16 cellular contexts compared by ENCODE assay signal in genomic region chr2:1584691-1585485, GRCh38.
DNase-seq lines count a peak whose midpoint lies in the region; ATAC-seq and TF ChIP-seq lines count a peak whose summit lies in the region.
"Had no signal": no experiment of that assay in that cellular context is flagged by ENCODE, and none has a peak within 500 bp of the region (broad histone marks: within the 10 kb centered on the region; RNA-seq: fewer than 3 reads in every experiment).

No MANE protein-coding gene starts in this region.

- H3K4me1 ChIP-seq in suprapubic skin = no peaks in the 10 kb centered on the region
- H3K4me1 ChIP-seq: prostate gland had no signal

- no peak overlapping the region for H3K4me3 Mint-ChIP-seq in stimulated activated effector memory CD8-positive, alpha-beta T cell treated with anti-CD3 and anti-CD28 coated beads, Interleukin-12 subunit alpha, Interleukin-12 subunit beta, amount 100 ng/mL, for 72 hours
- H3K4me3 Mint-ChIP-seq: activated naive CD8-positive, alpha-beta T cell treated with anti-CD3 and anti-CD28 coated beads for 36 hours; CD4-positive, alpha-beta T cell; T-helper 1 cell treated with Interleukin-12 subunit alpha and Interleukin-12 subunit beta and Interleukin-4 antibody, amounts not matched to agents 30 μg/mL and 1 μg/mL, for 36 hours had no signal

- H3K9me3 Mint-ChIP-seq in stimulated activated effector memory CD8-positive, alpha-beta T cell treated with anti-CD3 and anti-CD28 coated beads, Interleukin-12 subunit alpha, Interleukin-12 subunit beta, amount 100 ng/mL, for 72 hours = peaks cover 2% of the 10 kb centered on the region
- H3K9me3 Mint-ChIP-seq: activated naive CD8-positive, alpha-beta T cell treated with anti-CD3 and anti-CD28 coated beads for 36 hours; CD4-positive, alpha-beta T cell; T-helper 1 cell treated with Interleukin-12 subunit alpha and Interleukin-12 subunit beta and Interleukin-4 antibody, amounts not matched to agents 30 μg/mL and 1 μg/mL, for 36 hours had no signal

- H3K4me1 Mint-ChIP-seq in stimulated activated effector memory CD8-positive, alpha-beta T cell treated with anti-CD3 and anti-CD28 coated beads, Interleukin-12 subunit alpha, Interleukin-12 subunit beta, amount 100 ng/mL, for 72 hours = no peaks in the 10 kb centered on the region
- H3K4me1 Mint-ChIP-seq: activated naive CD8-positive, alpha-beta T cell treated with anti-CD3 and anti-CD28 coated beads for 36 hours had no signal

- WGBS in suprapubic skin = 90% methylated on average over 18 of the region's 18 CpGs

- DNase-seq in EL = peak; percentile 37
- peak; percentile 65 for DNase-seq in M059J (ENCODE audit: low read depth)
- no peak for DNase-seq in astrocyte of the spinal cord (ENCODE audit: low read depth, low spot score)
- peak; percentile 73 for DNase-seq in mesenteric fat pad (ENCODE audit: low spot score)
- no peak for DNase-seq in stimulated activated effector memory CD8-positive, alpha-beta T cell treated with anti-CD3 and anti-CD28 coated beads, Interleukin-12 subunit alpha, Interleukin-12 subunit beta, amount 100 ng/mL, for 72 hours (ENCODE audit: low spot score in 2 of 2)
- DNase-seq in RWPE1 (ENCODE audit: low spot score) = no peak
- DNase-seq in NCI-H69 (lab: John Stamatoyannopoulos, UW) = no peak
- no peak for DNase-seq in suprapubic skin (ENCODE audit: low spot score in 2 of 2)
- DNase-seq: activated naive CD8-positive, alpha-beta T cell treated with anti-CD3 and anti-CD28 coated beads for 36 hours; erythroblast; NCI-H1092; OCI-M1 had no signal

- H3K27ac Mint-ChIP-seq in stimulated activated effector memory CD8-positive, alpha-beta T cell treated with anti-CD3 and anti-CD28 coated beads, Interleukin-12 subunit alpha, Interleukin-12 subunit beta, amount 100 ng/mL, for 72 hours = no peak overlapping the region
- H3K27ac Mint-ChIP-seq: activated naive CD8-positive, alpha-beta T cell treated with anti-CD3 and anti-CD28 coated beads for 36 hours; CD4-positive, alpha-beta T cell; T-helper 1 cell treated with Interleukin-12 subunit alpha and Interleukin-12 subunit beta and Interleukin-4 antibody, amounts not matched to agents 30 μg/mL and 1 μg/mL, for 36 hours had no signal

- ATAC-seq in stimulated activated effector memory CD8-positive, alpha-beta T cell treated with anti-CD3 and anti-CD28 coated beads, Interleukin-12 subunit alpha, Interleukin-12 subunit beta, amount 100 ng/mL, for 72 hours = no peak

- peak; percentile 39 for TF ChIP-seq CTCF in astrocyte of the spinal cord (IDR thresholded peaks at IDR 0.05; ENCODE audit: low read depth, low read length)
- no peak for TF ChIP-seq CTCF in RWPE1 (conservative IDR thresholded peaks at IDR 0.05; ENCODE audit: low read depth)
- no peak for TF ChIP-seq CTCF in suprapubic skin (IDR thresholded peaks at IDR 0.05)

- no peaks in the 10 kb centered on the region for H3K36me3 ChIP-seq in suprapubic skin
- H3K36me3 ChIP-seq: prostate gland had no signal

- in situ Hi-C loops in astrocyte of the spinal cord (cut with HindIII; ENCODE audit: low sequenced_read_pairs) = no loop called here

- H3K27me3 ChIP-seq in suprapubic skin = peaks cover 12% of the 10 kb centered on the region

- no peak overlapping the region for H3K27ac ChIP-seq in RWPE1
- no peak overlapping the region for H3K27ac ChIP-seq in suprapubic skin
- H3K27ac ChIP-seq: coronary artery, prostate gland had no signal

- TF ChIP-seq POLR2A in suprapubic skin (IDR thresholded peaks at IDR 0.05) = no peak

- CTCF ChIA-PET in RWPE1 (lab: Yijun Ruan, JAX) = no interaction called here

- H3K4me3 ChIP-seq in astrocyte of the spinal cord (ENCODE audit: low read depth, low read length) = no peak overlapping the region
- H3K4me3 ChIP-seq in suprapubic skin = no peak overlapping the region
- H3K4me3 ChIP-seq: coronary artery, prostate gland had no signal

- POLR2A ChIA-PET in RWPE1 (lab: Yijun Ruan, JAX; ENCODE audit: low non-redundant PET) = no interaction called here

- no peaks in the 10 kb centered on the region for H3K36me3 Mint-ChIP-seq in stimulated activated effector memory CD8-positive, alpha-beta T cell treated with anti-CD3 and anti-CD28 coated beads, Interleukin-12 subunit alpha, Interleukin-12 subunit beta, amount 100 ng/mL, for 72 hours
- H3K36me3 Mint-ChIP-seq: activated naive CD8-positive, alpha-beta T cell treated with anti-CD3 and anti-CD28 coated beads for 36 hours had no signal

- H3K9me3 ChIP-seq in suprapubic skin = no peaks in the 10 kb centered on the region
- H3K9me3 ChIP-seq: prostate gland had no signal

- TF ChIP-seq EP300 in suprapubic skin (IDR thresholded peaks at IDR 0.05) = no peak

Comparison
In these comparisons a context has a peak if more than half of its experiments do, and no peak if none do; other contexts are left out.
1. DNase-seq: peak in EL (single experiment), M059J (single experiment) and mesenteric fat pad (single experiment); none in astrocyte of the spinal cord (single experiment), stimulated activated effector memory CD8-positive, alpha-beta T cell treated with anti-CD3 and anti-CD28 coated beads, Interleukin-12 subunit alpha, Interleukin-12 subunit beta, amount 100 ng/mL, for 72 hours (0 of 2), RWPE1 (single experiment), NCI-H69 (single experiment) and suprapubic skin (0 of 2).